ENCODE assay signal across 21 cellular contexts in the genomic region with DNA sequence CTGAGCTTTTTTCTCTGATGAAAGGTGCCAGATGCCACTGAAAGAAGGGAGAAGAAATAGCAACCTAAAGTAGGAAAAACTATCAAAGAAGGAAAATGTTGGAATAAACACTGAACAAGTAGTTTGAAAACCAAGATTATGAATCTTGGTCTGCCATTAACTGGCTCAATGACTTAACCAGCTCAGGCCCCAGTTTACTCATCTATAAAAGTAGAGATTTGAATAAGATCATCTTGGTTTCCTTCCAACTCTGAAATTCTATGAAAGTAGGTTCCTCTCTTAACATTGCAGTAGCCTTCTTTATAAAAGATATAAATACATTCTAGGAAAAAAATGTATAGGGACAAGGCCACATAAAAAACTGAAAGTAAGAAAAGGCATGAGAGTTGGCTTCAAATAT. TPM values are rescaled to one million over a fixed set of nuclear protein-coding genes. Genes with fewer than 3 reads are reported as not detected.
A peak's percentile ranks its signal among the peaks of the same experiment; 100 is the strongest.
DNase-seq lines count a peak whose midpoint lies in the region; ATAC-seq, FAIRE-seq and TF ChIP-seq lines count a peak whose summit lies in the region.
"Had no signal": no experiment of that assay in that cellular context is flagged by ENCODE, and none has a peak within 500 bp of the region (broad histone marks: within the 10 kb centered on the region; RNA-seq: fewer than 3 reads in every experiment).

No MANE protein-coding gene starts in this region.

- peaks cover 2% of the 10 kb centered on the region for H3K36me3 Mint-ChIP-seq in activated CD4-positive, alpha-beta T cell treated with anti-CD3 and anti-CD28 coated beads for 36 hours (ENCODE audit: low read depth)
- H3K36me3 Mint-ChIP-seq: CD8-positive, alpha-beta T cell had no signal

- FAIRE-seq in GM19239 (lab: Jason Lieb, UNC): peak; percentile 83
- FAIRE-seq: A549, D721Med, G401.6, GM12891 had no signal

- no peak overlapping the region for H3K4me3 Mint-ChIP-seq in activated CD4-positive, alpha-beta T cell treated with anti-CD3 and anti-CD28 coated beads for 36 hours
- H3K4me3 Mint-ChIP-seq: B cell; CD4-positive, alpha-beta T cell; CD8-positive, alpha-beta T cell had no signal

- H3K4me3 ChIP-seq in esophagus muscularis mucosa: no peak overlapping the region
- H3K4me3 ChIP-seq: A549; BLaER1 treated with 17β-estradiol and CSF1 and Interleukin-3, amounts not matched to agents 10 nM and 100 nM had no signal

- peaks cover 18% of the 10 kb centered on the region for H3K4me1 Mint-ChIP-seq in activated CD4-positive, alpha-beta T cell treated with anti-CD3 and anti-CD28 coated beads for 36 hours

- no peak for TF ChIP-seq CTCF in esophagus muscularis mucosa (IDR thresholded peaks at IDR 0.05)

- CTCF ChIA-PET in activated CD4-positive, alpha-beta T cell treated with anti-CD3 and anti-CD28 coated beads for 36 hours (lab: Charles Lee): interaction anchor here (0.6 to 2.3 kb wide), 6 partner anchors 11 to 372 kb away, joined by 3 to 10 read pairs (median 4); no protein-coding TSS in a partner anchor

- intact Hi-C loops in activated CD4-positive, alpha-beta T cell treated with anti-CD3 and anti-CD28 coated beads for 36 hours (cut with DNase I, micrococcal nuclease): no loop called here
- intact Hi-C loops in esophagus muscularis mucosa (cut with DNase I): no loop called here

- H3K36me3 ChIP-seq in esophagus muscularis mucosa: no peaks in the 10 kb centered on the region
- H3K36me3 ChIP-seq: BLaER1 treated with 17β-estradiol and CSF1 and Interleukin-3, amounts not matched to agents 10 nM and 100 nM had no signal

- no peak for TF ChIP-seq EP300 in esophagus muscularis mucosa (IDR thresholded peaks at IDR 0.05)

- DNase-seq in activated CD4-positive, alpha-beta T cell treated with anti-CD3 and anti-CD28 coated beads for 36 hours: no peak
- DNase-seq in activated CD4-positive, alpha-beta T cell treated with anti-CD3 and anti-CD28 coated beads, Interleukin-2, amount 50 U/mL, for 4 hours: no peak
- DNase-seq in GM19239 (ENCODE audit: insufficient read length, low spot score) (no peak), esophagus muscularis mucosa (ENCODE audit: extremely low spot score) (peak; percentile 7)
- DNase-seq: Caco-2; Calu3; CD4-positive, alpha-beta T cell; CD8-positive, alpha-beta T cell; DMS79 treated with DMSO at 0.1 percent for 48 hours; GF-D8 had no signal

- H3K9me3 Mint-ChIP-seq in activated CD4-positive, alpha-beta T cell treated with anti-CD3 and anti-CD28 coated beads for 36 hours (ENCODE audit: low read depth): peaks cover 8% of the 10 kb centered on the region
- H3K9me3 Mint-ChIP-seq: CD4-positive, alpha-beta T cell; CD8-positive, alpha-beta T cell had no signal

- H3K27me3 Mint-ChIP-seq in activated CD4-positive, alpha-beta T cell treated with anti-CD3 and anti-CD28 coated beads for 36 hours: peaks cover 4% of the 10 kb centered on the region
- H3K27me3 Mint-ChIP-seq: CD4-positive, alpha-beta T cell had no signal

- H3K27me3 ChIP-seq in esophagus muscularis mucosa: no peaks in the 10 kb centered on the region

- POLR2A ChIA-PET in activated CD4-positive, alpha-beta T cell treated with anti-CD3 and anti-CD28 coated beads for 36 hours (lab: Charles Lee): no interaction called here

- H3K4me1 ChIP-seq in esophagus muscularis mucosa: no peaks in the 10 kb centered on the region
- H3K4me1 ChIP-seq: A549; BLaER1 treated with 17β-estradiol and CSF1 and Interleukin-3, amounts not matched to agents 10 nM and 100 nM; Caco-2 had no signal

- ATAC-seq in activated CD4-positive, alpha-beta T cell treated with anti-CD3 and anti-CD28 coated beads for 36 hours: peak; percentile 63
- no peak for ATAC-seq in HG02678 (IDR thresholded peaks at IDR 0.05; ENCODE audit: unreplicated experiment)
- no peak for ATAC-seq in HG03045 (IDR thresholded peaks at IDR 0.05; ENCODE audit: unreplicated experiment)
- ATAC-seq: A549; CD8-positive, alpha-beta T cell had no signal

- H3K27ac ChIP-seq in esophagus muscularis mucosa (replicated peaks in 1 of 4): no peak overlapping the region
- H3K27ac ChIP-seq: 22Rv1; A549; BLaER1 treated with 17β-estradiol and CSF1 and Interleukin-3, amounts not matched to agents 10 nM and 100 nM; C4-2B had no signal

- H3K27ac Mint-ChIP-seq in activated CD4-positive, alpha-beta T cell treated with anti-CD3 and anti-CD28 coated beads for 36 hours: no peak overlapping the region
- H3K27ac Mint-ChIP-seq: B cell; CD4-positive, alpha-beta T cell; CD8-positive, alpha-beta T cell had no signal

- no peaks in the 10 kb centered on the region for H3K9me3 ChIP-seq in esophagus muscularis mucosa

- no peak for TF ChIP-seq POLR2A in esophagus muscularis mucosa (IDR thresholded peaks at IDR 0.05; ENCODE audit: low read depth)

RNA-seq across cellular contexts. Expression of a gene that starts 16.1 kb away (rescaled TPM):
- 100 to 1,000 TPM; 357 to 369 TPM for total RNA-seq in activated CD4-positive, alpha-beta T cell treated with anti-CD3 and anti-CD28 coated beads for 36 hours
- total RNA-seq in esophagus muscularis mucosa: 100 to 1,000 TPM; 101 to 122 (median 111) TPM
- total RNA-seq: A172 had no signal
